In the genomic region with DNA sequence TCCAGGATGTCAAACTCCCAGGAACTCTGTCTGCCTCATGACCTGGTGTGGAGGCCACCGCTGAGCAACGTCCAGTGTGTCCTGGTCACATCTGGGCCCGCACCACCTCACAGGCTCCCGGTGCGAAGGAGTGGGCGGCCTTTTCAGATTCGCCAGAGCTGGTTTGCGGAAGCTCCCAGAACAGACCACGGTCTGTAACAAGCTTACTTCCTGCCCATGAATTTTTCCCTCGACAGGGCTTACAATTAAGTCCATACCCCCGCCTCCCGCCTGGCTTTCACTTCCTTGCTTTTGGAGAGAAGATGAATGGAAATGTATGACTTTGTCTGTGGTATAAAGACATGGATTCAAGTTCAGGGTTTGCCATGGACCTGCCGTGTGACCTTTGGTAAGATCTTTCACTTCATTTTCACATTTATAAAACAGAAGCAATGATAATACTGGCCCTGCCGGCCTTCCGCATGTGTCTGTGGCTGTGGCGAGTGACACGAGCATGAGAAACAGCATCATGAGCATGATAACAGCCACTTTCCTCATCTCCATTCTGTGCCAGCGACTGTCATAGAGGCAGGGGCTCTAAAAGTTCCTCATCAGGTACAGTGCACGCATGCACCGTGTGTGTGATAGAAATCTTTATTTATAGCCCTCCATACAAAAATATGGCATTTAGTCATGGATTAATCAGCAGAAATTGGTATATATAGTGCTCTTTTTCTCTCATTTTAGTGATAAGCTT, we compare ENCODE assay signal across 24 cellular contexts. TPM values are rescaled to one million over a fixed set of nuclear protein-coding genes. Genes with fewer than 3 reads are reported as not detected.
A peak's percentile ranks its signal among the peaks of the same experiment; 100 is the strongest.
DNase-seq lines count a peak whose midpoint lies in the region; ATAC-seq and TF ChIP-seq lines count a peak whose summit lies in the region.
"Had no signal": no experiment of that assay in that cellular context is flagged by ENCODE, and none has a peak within 500 bp of the region (broad histone marks: within the 10 kb centered on the region; RNA-seq: fewer than 3 reads in every experiment).

No MANE protein-coding gene starts in this region.

- TF ChIP-seq CTCF in neural progenitor cell (IDR thresholded peaks at IDR 0.05), result no peak

- no peaks in the 10 kb centered on the region for H3K79me2 ChIP-seq in neural progenitor cell (ENCODE audit: low read depth)

- peak; percentile 47 for TF ChIP-seq POLR2A in GM19193 (IDR thresholded peaks at IDR 0.05; ENCODE audit: extremely low read depth, insufficient read depth, insufficient read length)

- H2AFZ ChIP-seq in neural progenitor cell (replicated peaks), result no peak overlapping the region

- no peaks in the 10 kb centered on the region for H3K27me3 ChIP-seq in neural progenitor cell
- H3K27me3 ChIP-seq: body of pancreas had no signal

- no peaks in the 10 kb centered on the region for H4K20me1 ChIP-seq in neural progenitor cell (ENCODE audit: low read depth)

- H3F3A ChIP-seq in neural progenitor cell (ENCODE audit: low read depth), result peaks cover 4% of the 10 kb centered on the region

- H3K9me3 ChIP-seq in neural progenitor cell (ENCODE audit: low read depth), result no peaks in the 10 kb centered on the region
- H3K9me3 ChIP-seq: body of pancreas, suprapubic skin had no signal

- H3K27ac Mint-ChIP-seq in neural progenitor cell, result peak overlapping the region; percentile 75
- H3K27ac Mint-ChIP-seq: activated CD8-positive, alpha-beta T cell treated with anti-CD3 and anti-CD28 coated beads for 36 hours; activated T-cell treated with anti-CD3 and anti-CD28 coated beads, Interleukin-2, amount 50 U/mL, for 72 hours had no signal

- H3K9me3 Mint-ChIP-seq in neural progenitor cell, result peaks cover 4% of the 10 kb centered on the region
- H3K9me3 Mint-ChIP-seq: activated CD8-positive, alpha-beta T cell treated with anti-CD3 and anti-CD28 coated beads for 36 hours; activated naive CD4-positive, alpha-beta T cell treated with anti-CD3 and anti-CD28 coated beads, Interleukin-2, amount 50 U/mL, for 72 hours; activated T-cell treated with anti-CD3 and anti-CD28 coated beads, Interleukin-2, amount 50 U/mL, for 72 hours; immature natural killer cell had no signal

- H3K9ac ChIP-seq in neural progenitor cell, result no peak overlapping the region

- no peak overlapping the region for H3K4me2 ChIP-seq in neural progenitor cell

- ATAC-seq in HG02852 (IDR thresholded peaks at IDR 0.05; ENCODE audit: unreplicated experiment) (peak; percentile 65), HG03097 (IDR thresholded peaks at IDR 0.05; ENCODE audit: low FRiP score, unreplicated experiment) (no peak), GM21619 (IDR thresholded peaks at IDR 0.05; ENCODE audit: unreplicated experiment) (no peak)
- ATAC-seq: activated CD8-positive, alpha-beta T cell treated with anti-CD3 and anti-CD28 coated beads for 36 hours; activated T-cell treated with anti-CD3 and anti-CD28 coated beads, Interleukin-2, amount 50 U/mL, for 72 hours; body of pancreas had no signal

- peaks cover 6% of the 10 kb centered on the region for H3K27me3 Mint-ChIP-seq in neural progenitor cell (ENCODE audit: insufficient read depth, low read depth)

- DNase-seq in UCSD-AML1 (lab: John Stamatoyannopoulos, UW; ENCODE audit: unreplicated experiment) (peak; percentile 50), neural progenitor cell (ENCODE audit: low spot score) (no peak), NCI-H524 treated with DMSO at 0.1 percent for 48 hours (lab: John Stamatoyannopoulos, UW) (no peak)
- DNase-seq: activated CD8-positive, alpha-beta T cell treated with anti-CD3 and anti-CD28 coated beads for 36 hours; activated T-cell treated with anti-CD3 and anti-CD28 coated beads, Interleukin-2, amount 50 U/mL, for 72 hours; body of pancreas; IMR-90; MM.1S; NCI-H2029; NCI-H446; occipital lobe; Right ventricle myocardium superior; stimulated activated CD4-positive, alpha-beta T cell treated with anti-CD3 and anti-CD28 coated beads, Interleukin-12 subunit alpha, Interleukin-12 subunit beta, amount 100 ng/mL, for 4 hours; stimulated activated CD8-positive, alpha-beta memory T cell treated with anti-CD3 and anti-CD28 coated beads, Interleukin-4, amount 100 ng/mL, for 48 hours had no signal

- H3K4me3 ChIP-seq in neural progenitor cell, result no peak overlapping the region
- H3K4me3 ChIP-seq: body of pancreas, suprapubic skin had no signal

- H3K4me1 Mint-ChIP-seq in neural progenitor cell, result peaks cover 43% of the 10 kb centered on the region
- H3K4me1 Mint-ChIP-seq: immature natural killer cell had no signal

- peaks cover 24% of the 10 kb centered on the region for H3K4me1 ChIP-seq in neural progenitor cell
- H3K4me1 ChIP-seq: suprapubic skin had no signal

- H3K36me3 Mint-ChIP-seq in neural progenitor cell, result no peaks in the 10 kb centered on the region
- H3K36me3 Mint-ChIP-seq: activated naive CD4-positive, alpha-beta T cell treated with anti-CD3 and anti-CD28 coated beads, Interleukin-2, amount 50 U/mL, for 72 hours; immature natural killer cell had no signal

- H3K4me3 Mint-ChIP-seq in neural progenitor cell, result no peak overlapping the region
- H3K4me3 Mint-ChIP-seq: activated CD8-positive, alpha-beta T cell treated with anti-CD3 and anti-CD28 coated beads for 36 hours; activated T-cell treated with anti-CD3 and anti-CD28 coated beads, Interleukin-2, amount 50 U/mL, for 72 hours had no signal

- no peaks in the 10 kb centered on the region for H3K36me3 ChIP-seq in neural progenitor cell
- H3K36me3 ChIP-seq: suprapubic skin had no signal

- no peak overlapping the region for H3K27ac ChIP-seq in neural progenitor cell
- H3K27ac ChIP-seq: body of pancreas, suprapubic skin, VCaP had no signal

RNA-seq across cellular contexts. Expression of gene KCNF1, which starts 31.0 kb away (rescaled TPM):
- 0.15 TPM in 1 of 2 replicates, not detected in the other for total RNA-seq in neural progenitor cell (ENCODE audit: low replicate concordance)
- total RNA-seq: activated CD8-positive, alpha-beta T cell treated with anti-CD3 and anti-CD28 coated beads for 36 hours; activated naive CD4-positive, alpha-beta T cell treated with anti-CD3 and anti-CD28 coated beads, Interleukin-2, amount 50 U/mL, for 72 hours; activated T-cell treated with anti-CD3 and anti-CD28 coated beads, Interleukin-2, amount 50 U/mL, for 72 hours; Daoy; Right ventricle myocardium superior; suprapubic skin; T-helper 1 cell treated with Interleukin-12 subunit alpha and Interleukin-12 subunit beta and Interleukin-4 antibody, amounts not matched to agents 30 ng/mL and 1 ng/mL, for 36 hours had no signal
